Comparison of ENCODE assay signal across 8 cellular contexts in genomic region chr2:109470121-109470921, GRCh38.
DNase-seq lines count a peak whose midpoint lies in the region; ATAC-seq and TF ChIP-seq lines count a peak whose summit lies in the region.

No MANE protein-coding gene starts in this region.

- POLR2A ChIA-PET in naive thymus-derived CD8-positive, alpha-beta T cell (lab: Charles Lee) = no interaction called here

- H3K4me3 ChIP-seq in Jurkat, Clone E6-1 (ENCODE audit: low read length) = no peak overlapping the region
- H3K4me3 ChIP-seq in tibial nerve = no peak overlapping the region

- H3K27me3 ChIP-seq in tibial nerve = no peaks in the 10 kb centered on the region

- no peak for TF ChIP-seq POLR2A in tibial nerve (IDR thresholded peaks at IDR 0.05)

- H3K4me3 Mint-ChIP-seq in naive thymus-derived CD8-positive, alpha-beta T cell = no peak overlapping the region

- no peaks in the 10 kb centered on the region for H3K27me3 Mint-ChIP-seq in naive thymus-derived CD8-positive, alpha-beta T cell

- H3K4me1 Mint-ChIP-seq in naive thymus-derived CD8-positive, alpha-beta T cell = peaks cover 0 to 8% (median 6%) of the 10 kb centered on the region in 4 donors

- ATAC-seq in GM19043 (IDR thresholded peaks at IDR 0.05; ENCODE audit: low read depth, unreplicated experiment) (peak; percentile 68), sciatic nerve (peak; percentile 82)
- no peak for ATAC-seq in naive thymus-derived CD8-positive, alpha-beta T cell

- intact Hi-C loops in sciatic nerve (cut with DNase I) = no loop called here

- peak; percentile 31 for DNase-seq in Jurkat, Clone E6-1 (ENCODE audit: low read depth, low spot score)
- no peak for DNase-seq in sciatic nerve (ENCODE audit: low spot score)
- no peak for DNase-seq in retina
- DNase-seq in naive thymus-derived CD8-positive, alpha-beta T cell = no peak
- DNase-seq in SHP77 treated with DMSO at 0.1 percent for 48 hours (lab: John Stamatoyannopoulos, UW) = no peak
- no peak for DNase-seq in tibial nerve (ENCODE audit: low spot score in 2 of 2)

- no peak overlapping the region for H3K27ac Mint-ChIP-seq in naive thymus-derived CD8-positive, alpha-beta T cell

- 47 to 50% methylated on average over 8 of the region's 8 CpGs for WGBS in tibial nerve, 2 donors

- TF ChIP-seq EP300 in tibial nerve (IDR thresholded peaks at IDR 0.05) = no peak

- TF ChIP-seq CTCF in tibial nerve (IDR thresholded peaks at IDR 0.05) = no peak

- no peaks in the 10 kb centered on the region for H3K9me3 ChIP-seq in tibial nerve

- H3K9me3 Mint-ChIP-seq in naive thymus-derived CD8-positive, alpha-beta T cell = no peaks in the 10 kb centered on the region

- peaks cover 0 to 12% (median 7%) of the 10 kb centered on the region in 3 donors for H3K36me3 Mint-ChIP-seq in naive thymus-derived CD8-positive, alpha-beta T cell

- H3K27ac ChIP-seq in cingulate gyrus (ENCODE audit: low read depth, low read length) (peak overlapping the region; percentile 39), tibial nerve (no peak overlapping the region)

- H3K4me1 ChIP-seq in tibial nerve = peaks cover 0 to 3% (median 0%) of the 10 kb centered on the region in 4 donors

- no peaks in the 10 kb centered on the region for H3K36me3 ChIP-seq in tibial nerve

Comparison
In these comparisons a context has a peak if more than half of its experiments do, and no peak if none do; other contexts are left out.
1. ATAC-seq: peak in GM19043 (single experiment) and sciatic nerve (single experiment); none in naive thymus-derived CD8-positive, alpha-beta T cell (0 of 2).